In genomic region chr12:67659296-67659695, GRCh38 we compare ENCODE assay signal across 23 cellular contexts. TPM values are rescaled to one million over a fixed set of nuclear protein-coding genes. Genes with fewer than 3 reads are reported as not detected.
DNase-seq lines count a peak whose midpoint lies in the region; ATAC-seq, FAIRE-seq and TF ChIP-seq lines count a peak whose summit lies in the region.
"Had no signal": no experiment of that assay in that cellular context is flagged by ENCODE, and none has a peak within 500 bp of the region (broad histone marks: within the 10 kb centered on the region; RNA-seq: fewer than 3 reads in every experiment).

No MANE protein-coding gene starts in this region.

- peaks cover 35% of the 10 kb centered on the region for H3K79me2 ChIP-seq in GM12878 (ENCODE audit: control insufficient read depth, insufficient read depth, low read length)
- H3K79me2 ChIP-seq in PC-9 (ENCODE audit: low read depth) = peaks cover 100% of the 10 kb centered on the region
- peaks cover 80% of the 10 kb centered on the region for H3K79me2 ChIP-seq in MM.1S (ENCODE audit: low read length)

- POLR2A ChIA-PET in GM12878 (lab: Charles Lee) (no interaction called here), PC-9 (lab: Charles Lee; ENCODE audit: unreplicated experiment) (interaction anchor here (0.5 to 0.7 kb wide), 2 partner anchors 260 to 921 kb away, joined by 4 read pairs; no protein-coding TSS in a partner anchor)
- POLR2A ChIA-PET in naive thymus-derived CD4-positive, alpha-beta T cell (lab: Charles Lee) = interaction anchor here (0.7 to 1.0 kb wide), 2 partner anchors 14 to 29 kb away, joined by 3 read pairs; no protein-coding TSS in a partner anchor

- no peak for TF ChIP-seq RAD21 in GM12878 (IDR thresholded peaks at IDR 0.05; ENCODE audit: insufficient read depth, low read depth, low read length)

- DNase-seq in CD4-positive, CD25-positive, alpha-beta regulatory T cell = no peak
- DNase-seq in GF-D8 (lab: John Stamatoyannopoulos, UW) (peak; percentile 20), GM12878 (ENCODE audit: low read depth, low spot score) (no peak), PC-9 (no peak), mesenteric fat pad (ENCODE audit: low spot score) (no peak), MM.1S (no peak)
- DNase-seq in naive thymus-derived CD4-positive, alpha-beta T cell = no peak
- DNase-seq: activated CD4-positive, alpha-beta T cell treated with anti-CD3 and anti-CD28 coated beads, Interleukin-2, amount 50 U/mL, for 48 hours; activated naive CD4-positive, alpha-beta T cell treated with anti-CD3 and anti-CD28 coated beads, Interleukin-2, amount 50 U/mL, for 16 hours; activated T-cell treated with anti-CD3 and anti-CD28 coated beads for 4 hours; body of pancreas; Caco-2; dermis blood vessel endothelial cell; EL; NCI-H1436; stimulated activated naive CD4-positive, alpha-beta T cell treated with Interleukin-2 at 50 U/mL for 16 hours; SW 1271; upper lobe of left lung had no signal

- H3K4me3 ChIP-seq in CD4-positive, CD25-positive, alpha-beta regulatory T cell (ENCODE audit: low read depth, low read length) = peak overlapping the region; percentile 8
- H3K4me3 ChIP-seq in GM12878 (no peak overlapping the region), PC-9 (no peak overlapping the region), MM.1S (ENCODE audit: low read length) (no peak overlapping the region)
- no peak overlapping the region for H3K4me3 ChIP-seq in naive thymus-derived CD4-positive, alpha-beta T cell (ENCODE audit: low read length)
- H3K4me3 ChIP-seq: body of pancreas, upper lobe of left lung had no signal

- SMC1A ChIA-PET in GM12878 (lab: Charles Lee; ENCODE audit: uncharacterized antibody, unreplicated experiment) = no interaction called here

- peaks cover 60% of the 10 kb centered on the region for H3K4me1 ChIP-seq in CD4-positive, CD25-positive, alpha-beta regulatory T cell (ENCODE audit: control insufficient read depth, insufficient read depth, low read length, poor library complexity, severe bottlenecking)
- H3K4me1 ChIP-seq in GM12878 (ENCODE audit: control insufficient read depth, insufficient read depth, low read length) (no peaks in the 10 kb centered on the region), PC-9 (replicated peaks; ENCODE audit: insufficient read depth) (peaks cover 31% of the 10 kb centered on the region), MM.1S (ENCODE audit: low read length) (no peaks in the 10 kb centered on the region)
- peaks cover 57 to 80% of the 10 kb centered on the region in 2 donors for H3K4me1 ChIP-seq in naive thymus-derived CD4-positive, alpha-beta T cell (ENCODE audit: control insufficient read depth in 2 of 2, insufficient read depth in 2 of 2, low read length in 2 of 2)
- H3K4me1 ChIP-seq: body of pancreas, Caco-2 had no signal

- TF ChIP-seq EP300 in GM12878 (IDR thresholded peaks at IDR 0.05; ENCODE audit: borderline replicate concordance in 1 of 2, control insufficient read depth in 1 of 2, low read depth in 2 of 2, low read length in 2 of 2) = no peak

- no peaks in the 10 kb centered on the region for H3K27me3 ChIP-seq in CD4-positive, CD25-positive, alpha-beta regulatory T cell (ENCODE audit: control insufficient read depth, insufficient read depth, low read length)
- no peaks in the 10 kb centered on the region for H3K27me3 ChIP-seq in GM12878 (replicated peaks in 1 of 2; ENCODE audit: control insufficient read depth in 2 of 2, insufficient read depth in 2 of 2, low read length in 1 of 2)
- H3K27me3 ChIP-seq in naive thymus-derived CD4-positive, alpha-beta T cell (ENCODE audit: control insufficient read depth in 2 of 2, insufficient read depth in 2 of 2, low read length in 2 of 2) = no peaks in the 10 kb centered on the region
- H3K27me3 ChIP-seq in PC-9 (ENCODE audit: insufficient read depth, low read depth) = no peaks in the 10 kb centered on the region
- H3K27me3 ChIP-seq in MM.1S (replicated peaks; ENCODE audit: insufficient read depth, low read length) = no peaks in the 10 kb centered on the region
- H3K27me3 ChIP-seq: body of pancreas, upper lobe of left lung had no signal

- peak overlapping the region; percentile 9 to 83 (median 52) for H3K27ac Mint-ChIP-seq in CD4-positive, CD25-positive, alpha-beta regulatory T cell
- H3K27ac Mint-ChIP-seq in naive thymus-derived CD4-positive, alpha-beta T cell = peak overlapping the region in 8 of 9 donors; percentile 2 to 88 (median 57)

- H3K4me1 Mint-ChIP-seq in CD4-positive, CD25-positive, alpha-beta regulatory T cell = peaks cover 51 to 99% (median 84%) of the 10 kb centered on the region in 4 donors
- peaks cover 54 to 100% (median 99%) of the 10 kb centered on the region in 7 donors for H3K4me1 Mint-ChIP-seq in naive thymus-derived CD4-positive, alpha-beta T cell

- TF ChIP-seq CTCF in GM12878 (IDR thresholded peaks at IDR 0.05 in 2 of 3, conservative IDR thresholded peaks at IDR 0.05 in 1 of 3; ENCODE audit: control insufficient read depth in 2 of 3, extremely low read depth in 1 of 3, insufficient read depth in 1 of 3, low read depth in 3 of 3, low read length in 3 of 3) (no peak), PC-9 (conservative IDR thresholded peaks at IDR 0.05) (no peak), MM.1S (IDR thresholded peaks at IDR 0.05; ENCODE audit: low read length) (no peak)

- H3K4me3 Mint-ChIP-seq in CD4-positive, CD25-positive, alpha-beta regulatory T cell = peak overlapping the region; percentile 10 to 44 (median 34)
- peak overlapping the region in 8 of 10 donors; percentile 16 to 100 (median 44) for H3K4me3 Mint-ChIP-seq in naive thymus-derived CD4-positive, alpha-beta T cell

- H2AFZ ChIP-seq in GM12878 (ENCODE audit: control insufficient read depth, low read depth, low read length) = no peak overlapping the region
- no peak overlapping the region for H2AFZ ChIP-seq in PC-9
- no peak overlapping the region for H2AFZ ChIP-seq in MM.1S (ENCODE audit: low read length)

- peaks cover 80% of the 10 kb centered on the region for H3K36me3 ChIP-seq in CD4-positive, CD25-positive, alpha-beta regulatory T cell (ENCODE audit: control insufficient read depth, insufficient read depth, low read length)
- peaks cover 3 to 15% of the 10 kb centered on the region in 2 experiments; a peak in 3 of 4 replicates for H3K36me3 ChIP-seq in GM12878 (ENCODE audit: control insufficient read depth in 2 of 2, insufficient read depth in 2 of 2, low read length in 1 of 2)
- H3K36me3 ChIP-seq in naive thymus-derived CD4-positive, alpha-beta T cell (ENCODE audit: control insufficient read depth in 2 of 3, insufficient read depth in 3 of 3, low read length in 3 of 3) = peaks cover 19 to 44% (median 38%) of the 10 kb centered on the region in 3 experiments
- peaks cover 87% of the 10 kb centered on the region for H3K36me3 ChIP-seq in PC-9 (ENCODE audit: low read depth)
- H3K36me3 ChIP-seq in MM.1S (replicated peaks; ENCODE audit: insufficient read depth, low read length) = peaks cover 14% of the 10 kb centered on the region; the same call in 1 of the 2 replicates

- no peak for ATAC-seq in CD4-positive, CD25-positive, alpha-beta regulatory T cell (ENCODE audit: low read depth in 2 of 2)
- no peak for ATAC-seq in GM12878
- ATAC-seq in naive thymus-derived CD4-positive, alpha-beta T cell = no peak
- ATAC-seq: body of pancreas, Panc1 had no signal

- intact Hi-C loops in GM12878 (cut with micrococcal nuclease; ENCODE audit: unreplicated experiment) (loop anchor here (10.0 kb wide), 1 partner anchor 304 kb away; no protein-coding TSS in a partner anchor), PC-9 (cut with micrococcal nuclease; ENCODE audit: unreplicated experiment) (no loop called here)
- intact Hi-C loops in naive thymus-derived CD4-positive, alpha-beta T cell (cut with micrococcal nuclease) = no loop called here

- H3K36me3 Mint-ChIP-seq in CD4-positive, CD25-positive, alpha-beta regulatory T cell = peaks cover 60% of the 10 kb centered on the region
- H3K36me3 Mint-ChIP-seq in naive thymus-derived CD4-positive, alpha-beta T cell = peaks cover 16 to 66% (median 49%) of the 10 kb centered on the region in 5 donors

- BruUV-seq in GM12878 (replicated peaks; lab: Mats Ljungman, UMichigan) = no TSS peak
- no TSS peak for BruUV-seq in PC-9 (replicated peaks; lab: Mats Ljungman, UMichigan)

- no peaks in the 10 kb centered on the region for H3K27me3 Mint-ChIP-seq in CD4-positive, CD25-positive, alpha-beta regulatory T cell
- H3K27me3 Mint-ChIP-seq in naive thymus-derived CD4-positive, alpha-beta T cell = no peaks in the 10 kb centered on the region

- in situ Hi-C loops in GM12878 (cut with MboI) = no loop called here

- H3F3A ChIP-seq in PC-9 (ENCODE audit: insufficient read depth, low read depth) = peaks cover 10% of the 10 kb centered on the region; the same call in 1 of the 2 replicates
- no peaks in the 10 kb centered on the region for H3F3A ChIP-seq in MM.1S (ENCODE audit: insufficient read depth, low read length)

- no peak for FAIRE-seq in GM12878 (lab: Jason Lieb, UNC)
- FAIRE-seq: GM19239, H1, HTR-8/SVneo, islet of Langerhans had no signal

- H4K20me1 ChIP-seq in GM12878 (ENCODE audit: control insufficient read depth, insufficient read depth) = peaks cover 3% of the 10 kb centered on the region; the same call in 1 of the 2 replicates
- peaks cover 72% of the 10 kb centered on the region for H4K20me1 ChIP-seq in PC-9 (ENCODE audit: insufficient read depth)
- H4K20me1 ChIP-seq in MM.1S (ENCODE audit: insufficient read depth, low read length) = no peaks in the 10 kb centered on the region

- WGBS in GM12878 (ENCODE audit: insufficient coverage, insufficient replicate concordance, low lambda C conversion rate, missing lambda C conversion rate) = 93% methylated on average over 4 of the region's 4 CpGs

- CTCF ChIA-PET in GM12878 (lab: Yijun Ruan, JAX) = interaction anchor here (1.2 kb wide), 1 partner anchor 329 kb away, joined by 3 read pairs; no protein-coding TSS in a partner anchor
- CTCF ChIA-PET in naive thymus-derived CD4-positive, alpha-beta T cell (lab: Charles Lee) = interaction anchor here (0.6 to 1.7 kb wide), 2 partner anchors 9 to 1584 kb away, joined by 3 to 4 read pairs; no protein-coding TSS in a partner anchor
- CTCF ChIA-PET in PC-9 (lab: Charles Lee) = no interaction called here

- H3K9me3 ChIP-seq in CD4-positive, CD25-positive, alpha-beta regulatory T cell (ENCODE audit: control insufficient read depth in 2 of 2, low read length in 2 of 2) = no peaks in the 10 kb centered on the region
- no peaks in the 10 kb centered on the region for H3K9me3 ChIP-seq in GM12878 (replicated peaks; ENCODE audit: control insufficient read depth, insufficient read depth, low read length)
- H3K9me3 ChIP-seq in naive thymus-derived CD4-positive, alpha-beta T cell (ENCODE audit: control insufficient read depth in 2 of 3, low read length in 3 of 3) = no peaks in the 10 kb centered on the region
- H3K9me3 ChIP-seq in PC-9 (ENCODE audit: insufficient read depth, low read depth) = no peaks in the 10 kb centered on the region
- H3K9me3 ChIP-seq in MM.1S (replicated peaks; ENCODE audit: insufficient read depth, low read length) = no peaks in the 10 kb centered on the region
- H3K9me3 ChIP-seq: body of pancreas, Caco-2, upper lobe of left lung had no signal

- H3K9me2 ChIP-seq in PC-9 (ENCODE audit: insufficient read depth) (no peaks in the 10 kb centered on the region), MM.1S (replicated peaks; ENCODE audit: insufficient read depth, low read length) (no peaks in the 10 kb centered on the region)

- TF ChIP-seq POLR2A in GM12878 (IDR thresholded peaks at IDR 0.05; ENCODE audit: low read depth, low read length) = no peak

- no peak overlapping the region for H3K9ac ChIP-seq in GM12878 (ENCODE audit: control insufficient read depth, insufficient read depth, low read length)
- H3K9ac ChIP-seq in MM.1S (ENCODE audit: low read length) = no peak overlapping the region

- no peaks in the 10 kb centered on the region for H3K9me3 Mint-ChIP-seq in CD4-positive, CD25-positive, alpha-beta regulatory T cell
- peaks cover 0 to 2% (median 0%) of the 10 kb centered on the region in 11 donors for H3K9me3 Mint-ChIP-seq in naive thymus-derived CD4-positive, alpha-beta T cell

- H3K27ac ChIP-seq in CD4-positive, CD25-positive, alpha-beta regulatory T cell (ENCODE audit: insufficient read depth, low read length, poor library complexity, severe bottlenecking) = no peak overlapping the region
- H3K27ac ChIP-seq in GM12878 (ENCODE audit: control insufficient read depth, insufficient read depth) (no peak overlapping the region), PC-9 (no peak overlapping the region), MM.1S (ENCODE audit: low read length) (no peak overlapping the region)
- H3K27ac ChIP-seq in naive thymus-derived CD4-positive, alpha-beta T cell (ENCODE audit: low read depth, low read length) = no peak overlapping the region
- H3K27ac ChIP-seq: body of pancreas, upper lobe of left lung had no signal

- RAD21 ChIA-PET in GM12878 (lab: Charles Lee; ENCODE audit: unreplicated experiment) = interaction anchor here (1.1 kb wide), 1 partner anchor 13 kb away, joined by 3 read pairs; no protein-coding TSS in a partner anchor

- H3K4me2 ChIP-seq in GM12878 (ENCODE audit: control insufficient read depth, insufficient read depth) = no peak overlapping the region
- H3K4me2 ChIP-seq in PC-9 = no peak overlapping the region
- H3K4me2 ChIP-seq in MM.1S (ENCODE audit: low read depth, low read length) = no peak overlapping the region

RNA-seq across cellular contexts. Expression of gene DYRK2, which starts 10.8 kb away (rescaled TPM):
- total RNA-seq in CD4-positive, CD25-positive, alpha-beta regulatory T cell = 91.4 TPM
- polyA plus RNA-seq in CD4-positive, CD25-positive, alpha-beta regulatory T cell = 10 to 100 TPM; 53.5 to 87.9 (median 71.9) TPM
- total RNA-seq in GM12878 (2013; cell fraction: nucleolus; rRNA removed) = 17.1 and 17.8 TPM in 2 replicates
- total RNA-seq in GM12878 (2014; rRNA removed) (14.3 and 15.2 TPM in 2 replicates), GM12878 (2014; rRNA removed; fragmentation: Illumina TruSeq; extraction: Trizol) (13.9 and 14.3 TPM in 2 replicates), GM12878 (2021) (29.4 and 35.9 TPM in 2 replicates), PC-9 (2021) (42.9 and 55.6 TPM in 2 replicates), mesenteric fat pad (17.4 TPM)
- 9.2 TPM for polyA plus RNA-seq in GM12878 (2011; ENCODE audit: low read depth)
- polyA plus RNA-seq in GM12878 (2011; rRNA removed) (8.7 and 10.6 TPM in 2 replicates), GM12878 (2014; fragmentation: Illumina TruSeq; extraction: Trizol) (13.8 and 18.5 TPM in 2 replicates), GM12878 (2014; fragmentation: Nextera tagmentation; extraction: Ambion mirVana) (1 to 10 TPM; 3.1 to 3.2 TPM), GM12878 (2014; rRNA removed) (13.8 and 17.8 TPM in 2 replicates), GM12878 (2016; fragmentation: Nextera tagmentation; extraction: Ambion mirVana) (1 to 10 TPM; 7.9 to 8.9 TPM)
- polyA plus RNA-seq in GM12878 (2011; cell fraction: cytosol; rRNA removed) = 7.0 and 9.1 TPM in 2 replicates
- 7.6 and 8.0 TPM in 2 replicates for polyA plus RNA-seq in GM12878 (2011; cell fraction: nucleus; rRNA removed)
- 9.8 and 14.0 TPM in 2 replicates for polyA plus RNA-seq in GM12878 (2012)
- 19.7 and 22.7 TPM in 2 replicates for polyA minus RNA-seq in GM12878 (2011; rRNA and poly(A)+ RNA removed)
- polyA minus RNA-seq in GM12878 (2011; cell fraction: cytosol; rRNA and poly(A)+ RNA removed) = 7.1 and 11.2 TPM in 2 replicates
- polyA minus RNA-seq in GM12878 (2011; cell fraction: nucleus; rRNA and poly(A)+ RNA removed) = 8.1 and 15.3 TPM in 2 replicates
- total RNA-seq in naive thymus-derived CD4-positive, alpha-beta T cell = 100 to 1,000 TPM in 3 of 5 experiments, 10 to 100 TPM in 2; 55.3 to 157 (median 119) TPM
- polyA plus RNA-seq in naive thymus-derived CD4-positive, alpha-beta T cell = 10 to 100 TPM; 60.9 to 98.1 TPM
